Comparison of ENCODE assay signal across 8 cellular contexts in the genomic region with DNA sequence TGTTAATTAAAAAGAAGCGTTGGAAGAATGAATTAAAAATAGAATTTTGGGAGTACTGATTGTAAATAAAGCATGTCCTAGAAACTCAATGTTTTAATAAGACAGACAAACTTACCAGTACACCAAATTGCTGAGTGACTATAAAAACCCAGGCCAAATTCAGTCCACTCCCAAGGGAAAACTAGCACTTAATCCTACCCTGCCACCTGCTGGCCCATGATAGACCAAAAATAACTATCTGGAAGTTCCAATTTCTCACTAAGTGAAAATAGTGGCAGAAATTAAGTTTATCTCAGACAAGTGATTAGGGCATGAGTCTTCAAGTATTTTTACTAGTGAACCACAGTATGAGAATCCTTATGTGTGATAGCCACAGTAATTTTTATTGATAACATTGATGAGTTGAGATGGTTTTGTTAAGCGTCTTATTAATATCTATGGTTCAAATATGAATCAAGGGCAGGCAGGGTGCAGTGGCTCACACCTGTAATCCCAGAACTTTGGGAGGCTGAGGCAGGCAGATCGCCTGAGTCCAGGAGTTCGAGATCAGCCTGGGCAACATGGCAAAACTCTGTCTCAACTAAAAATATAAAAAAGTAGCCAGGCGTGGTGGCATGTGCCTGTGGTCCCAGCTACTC. TPM values are rescaled to one million over a fixed set of nuclear protein-coding genes. Genes with fewer than 3 reads are reported as not detected.
DNase-seq lines count a peak whose midpoint lies in the region; ATAC-seq and TF ChIP-seq lines count a peak whose summit lies in the region.

No MANE protein-coding gene starts in this region.

- H3K9me3 ChIP-seq in CD4-positive, CD25-positive, alpha-beta regulatory T cell (ENCODE audit: control insufficient read depth in 2 of 2, low read length in 2 of 2), result no peaks in the 10 kb centered on the region
- H3K9me3 ChIP-seq in thyroid gland, result no peaks in the 10 kb centered on the region

- H3K9me3 Mint-ChIP-seq in CD4-positive, CD25-positive, alpha-beta regulatory T cell, result no peaks in the 10 kb centered on the region
- H3K9me3 Mint-ChIP-seq in activated naive CD8-positive, alpha-beta T cell treated with anti-CD3 and anti-CD28 coated beads, Interleukin-2, amount 50 U/mL, for 24 hours, result no peaks in the 10 kb centered on the region

- no peak overlapping the region for H3K4me3 Mint-ChIP-seq in CD4-positive, CD25-positive, alpha-beta regulatory T cell
- H3K4me3 Mint-ChIP-seq in activated naive CD8-positive, alpha-beta T cell treated with anti-CD3 and anti-CD28 coated beads, Interleukin-2, amount 50 U/mL, for 24 hours, result no peak overlapping the region

- no peak for ATAC-seq in CD4-positive, CD25-positive, alpha-beta regulatory T cell (ENCODE audit: low read depth in 2 of 2)
- no peak for ATAC-seq in activated naive CD8-positive, alpha-beta T cell treated with anti-CD3 and anti-CD28 coated beads, Interleukin-2, amount 50 U/mL, for 24 hours
- ATAC-seq in GM21723 (IDR thresholded peaks at IDR 0.05; ENCODE audit: unreplicated experiment), result no peak

- peak; percentile 21 for TF ChIP-seq CTCF in GM13976 (IDR thresholded peaks at IDR 0.05; ENCODE audit: borderline replicate concordance, control extremely low read depth, extremely low read depth, insufficient read depth, missing control alignments)
- TF ChIP-seq CTCF in thyroid gland (IDR thresholded peaks at IDR 0.05), result peak in 5 of 6 experiments; percentile 12 to 58 (median 52)

- DNase-seq in CD4-positive, CD25-positive, alpha-beta regulatory T cell, result peak in 2 of 3 donors; percentile 20 to 34
- DNase-seq in GM13976 (ENCODE audit: low spot score) (peak; percentile 35), NCI-H226 (peak; percentile 29), hepatic stellate cell (ENCODE audit: low spot score) (peak; percentile 48), thyroid gland (peak; percentile 39 to 59), KG1 (lab: John Stamatoyannopoulos, UW) (no peak)
- DNase-seq in activated naive CD8-positive, alpha-beta T cell treated with anti-CD3 and anti-CD28 coated beads, Interleukin-2, amount 50 U/mL, for 24 hours, result peak; percentile 34

- intact Hi-C loops in thyroid gland (cut with DNase I), result no loop called here

- H3K27me3 Mint-ChIP-seq in CD4-positive, CD25-positive, alpha-beta regulatory T cell, result peaks cover 45% of the 10 kb centered on the region
- H3K27me3 Mint-ChIP-seq in activated naive CD8-positive, alpha-beta T cell treated with anti-CD3 and anti-CD28 coated beads, Interleukin-2, amount 50 U/mL, for 24 hours, result peaks cover 3% of the 10 kb centered on the region

- TF ChIP-seq POLR2A in thyroid gland (IDR thresholded peaks at IDR 0.05), result no peak

- no peaks in the 10 kb centered on the region for H3K4me1 ChIP-seq in CD4-positive, CD25-positive, alpha-beta regulatory T cell (ENCODE audit: control insufficient read depth, insufficient read depth, low read length, poor library complexity, severe bottlenecking)
- H3K4me1 ChIP-seq in thyroid gland, result no peaks in the 10 kb centered on the region

- in situ Hi-C loops in GM13976 (cut with MboI; ENCODE audit: low sequenced_read_pairs, unreplicated experiment), result loop anchor here (10.0 to 25.0 kb wide), 2 partner anchors 540 to 643 kb away; partner anchors contain the start of gene CUL5

- H3K27me3 ChIP-seq in CD4-positive, CD25-positive, alpha-beta regulatory T cell (ENCODE audit: control insufficient read depth, insufficient read depth, low read length), result peaks cover 2% of the 10 kb centered on the region
- no peaks in the 10 kb centered on the region for H3K27me3 ChIP-seq in thyroid gland

- H3K27ac ChIP-seq in CD4-positive, CD25-positive, alpha-beta regulatory T cell (ENCODE audit: insufficient read depth, low read length, poor library complexity, severe bottlenecking), result no peak overlapping the region
- H3K27ac ChIP-seq in thyroid gland, result no peak overlapping the region

- H3K4me1 Mint-ChIP-seq in CD4-positive, CD25-positive, alpha-beta regulatory T cell, result no peaks in the 10 kb centered on the region
- no peaks in the 10 kb centered on the region for H3K4me1 Mint-ChIP-seq in activated naive CD8-positive, alpha-beta T cell treated with anti-CD3 and anti-CD28 coated beads, Interleukin-2, amount 50 U/mL, for 24 hours

- 53 to 67% methylated on average over 5 of the region's 5 CpGs for WGBS in thyroid gland, 2 donors

- H3K4me3 ChIP-seq in CD4-positive, CD25-positive, alpha-beta regulatory T cell (ENCODE audit: low read depth, low read length), result no peak overlapping the region
- H3K4me3 ChIP-seq in thyroid gland (replicated peaks in 1 of 3), result no peak overlapping the region

- H3K36me3 Mint-ChIP-seq in CD4-positive, CD25-positive, alpha-beta regulatory T cell, result no peaks in the 10 kb centered on the region
- H3K36me3 Mint-ChIP-seq in activated naive CD8-positive, alpha-beta T cell treated with anti-CD3 and anti-CD28 coated beads, Interleukin-2, amount 50 U/mL, for 24 hours (ENCODE audit: low read depth), result no peaks in the 10 kb centered on the region

- H3K27ac Mint-ChIP-seq in CD4-positive, CD25-positive, alpha-beta regulatory T cell, result no peak overlapping the region
- no peak overlapping the region for H3K27ac Mint-ChIP-seq in activated naive CD8-positive, alpha-beta T cell treated with anti-CD3 and anti-CD28 coated beads, Interleukin-2, amount 50 U/mL, for 24 hours

- no peaks in the 10 kb centered on the region for H3K36me3 ChIP-seq in CD4-positive, CD25-positive, alpha-beta regulatory T cell (ENCODE audit: control insufficient read depth, insufficient read depth, low read length)
- H3K36me3 ChIP-seq in thyroid gland, result no peaks in the 10 kb centered on the region

RNA-seq across cellular contexts. Expression of gene DDX10, which starts 9.8 kb away (rescaled TPM):
- 23.3 TPM for total RNA-seq in CD4-positive, CD25-positive, alpha-beta regulatory T cell
- 10 to 100 TPM; 10.5 to 15.1 (median 13.7) TPM for polyA plus RNA-seq in CD4-positive, CD25-positive, alpha-beta regulatory T cell
- total RNA-seq in thyroid gland, result 10 to 100 TPM; 17.0 to 39.0 (median 34.3) TPM
